ENCODE assay signal across 14 cellular contexts in genomic region chr6:157241411-157241979, GRCh38.
DNase-seq lines count a peak whose midpoint lies in the region; ATAC-seq and TF ChIP-seq lines count a peak whose summit lies in the region.
"Had no signal": no experiment of that assay in that cellular context is flagged by ENCODE, and none has a peak within 500 bp of the region (broad histone marks: within the 10 kb centered on the region; RNA-seq: fewer than 3 reads in every experiment).

No MANE protein-coding gene starts in this region.

- ATAC-seq in GM18870 (IDR thresholded peaks at IDR 0.05; ENCODE audit: unreplicated experiment) (no peak), HG03175 (IDR thresholded peaks at IDR 0.05; ENCODE audit: unreplicated experiment) (no peak)

- intact Hi-C loops in colonic mucosa (cut with DNase I), result no loop called here

- DNase-seq in A172 (ENCODE audit: low spot score) (peak; percentile 29), NCI-H1092 (lab: John Stamatoyannopoulos, UW) (peak; percentile 36), colonic mucosa (peak; percentile 71), SKM-1 (lab: John Stamatoyannopoulos, UW; ENCODE audit: unreplicated experiment) (no peak), GM19238 (ENCODE audit: insufficient read length, low spot score) (no peak)
- DNase-seq: activated naive CD4-positive, alpha-beta T cell treated with anti-CD3 and anti-CD28 coated beads, Interleukin-2, amount 10 ng/mL, durations not matched to agents 7 days and 5 days; IMR-90; NCI-H82; stimulated activated CD8-positive, alpha-beta memory T cell treated with anti-CD3 and anti-CD28 coated beads, Interleukin-4, amount 100 ng/mL, for 48 hours had no signal

- H3K4me1 ChIP-seq in colonic mucosa (no peaks in the 10 kb centered on the region), muscle layer of duodenum (ENCODE audit: control insufficient read depth in 1 of 2, insufficient read depth in 2 of 2, low read length in 2 of 2) (peaks cover 5 to 18% of the 10 kb centered on the region in 2 donors)

- TF ChIP-seq CTCF in colonic mucosa (IDR thresholded peaks at IDR 0.05), result no peak

- H3K4me3 ChIP-seq in colonic mucosa (no peak overlapping the region), muscle layer of duodenum (ENCODE audit: low read depth in 1 of 2, low read length in 2 of 2) (no peak overlapping the region)
- H3K4me3 ChIP-seq: ovary, SJSA1 had no signal

- H3K36me3 ChIP-seq in colonic mucosa, result no peaks in the 10 kb centered on the region
- no peaks in the 10 kb centered on the region for H3K36me3 ChIP-seq in muscle layer of duodenum (ENCODE audit: control insufficient read depth in 1 of 2, insufficient read depth in 2 of 2, low read length in 2 of 2)
- H3K36me3 ChIP-seq: ovary, SJSA1 had no signal

- H3K27me3 ChIP-seq in colonic mucosa, result peaks cover 3% of the 10 kb centered on the region
- no peaks in the 10 kb centered on the region for H3K27me3 ChIP-seq in muscle layer of duodenum (ENCODE audit: low read depth, low read length)
- H3K27me3 ChIP-seq: ovary had no signal

- no peaks in the 10 kb centered on the region for H3K9me3 ChIP-seq in colonic mucosa
- H3K9me3 ChIP-seq in muscle layer of duodenum (ENCODE audit: control insufficient read depth in 1 of 2, low read length in 2 of 2), result no peaks in the 10 kb centered on the region
- H3K9me3 ChIP-seq: ovary had no signal

- H3K9ac ChIP-seq in colonic mucosa (ENCODE audit: low read depth in 2 of 2, low read length in 2 of 2), result peak overlapping the region in 1 of 2 donors; percentile 67

- H3K27ac ChIP-seq in colonic mucosa, result peak overlapping the region; percentile 78
- peak overlapping the region; percentile 23 for H3K27ac ChIP-seq in muscle layer of duodenum (ENCODE audit: low read length)
- H3K27ac ChIP-seq: SJSA1 had no signal

Comparison
In these comparisons a context has a peak if more than half of its experiments do, and no peak if none do; other contexts are left out.
1. DNase-seq: peak in A172 (single experiment), NCI-H1092 (single experiment) and colonic mucosa (single experiment); none in SKM-1 (single experiment) and GM19238 (single experiment).